3 cellular contexts compared by ENCODE assay signal in the genomic region with DNA sequence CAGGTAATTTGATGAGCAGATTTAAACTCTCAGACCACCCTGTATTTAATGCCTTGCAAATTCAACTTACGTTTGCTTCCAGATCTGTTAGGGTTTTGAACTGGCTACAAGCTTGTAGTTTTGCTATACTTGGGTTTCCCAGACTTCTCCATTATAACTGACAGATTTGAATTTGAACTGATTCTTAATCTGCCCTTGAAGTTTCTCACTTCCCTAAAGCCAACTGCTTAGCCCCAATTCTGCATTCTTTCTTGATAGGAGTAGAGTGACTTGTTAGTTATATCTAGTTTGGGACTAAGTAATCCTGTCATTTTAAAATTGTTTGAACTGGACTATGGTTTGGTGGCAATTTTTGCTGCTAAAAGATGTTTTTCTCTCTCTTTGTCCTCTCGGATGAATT.
TF ChIP-seq lines count a peak whose summit lies in the region.

No MANE protein-coding gene starts in this region.

TF ChIP-seq in SK-N-SH, 30 proteins besides CTCF, POLR2A, EP300 and RAD21 (continues in another document):
- TF ChIP-seq SMC3 (IDR thresholded peaks at IDR 0.05; ENCODE audit: low read depth, low read length) (no peak), SIN3A (IDR thresholded peaks at IDR 0.05; ENCODE audit: borderline replicate concordance, low read depth, low read length) (no peak), RFX5 (IDR thresholded peaks at IDR 0.05; ENCODE audit: low read length) (no peak), POLR2AphosphoS5 (IDR thresholded peaks at IDR 0.05; ENCODE audit: low read depth, low read length) (no peak), GABPA (IDR thresholded peaks at IDR 0.05; ENCODE audit: low read depth) (no peak), MEF2A (IDR thresholded peaks at IDR 0.05; ENCODE audit: borderline replicate concordance, low read depth) (no peak), CHD2 (IDR thresholded peaks at IDR 0.05; ENCODE audit: low read length, partially characterized antibody) (no peak), NFIC (IDR thresholded peaks at IDR 0.05; ENCODE audit: borderline replicate concordance) (no peak), FOXJ3 (CRISPR knock-in tag; IDR thresholded peaks at IDR 0.05) (no peak), YY1 (IDR thresholded peaks at IDR 0.05; ENCODE audit: low read depth) (no peak), RXRA (IDR thresholded peaks at IDR 0.05; ENCODE audit: borderline replicate concordance, low read depth) (no peak)
- TF ChIP-seq, protein P1, sequence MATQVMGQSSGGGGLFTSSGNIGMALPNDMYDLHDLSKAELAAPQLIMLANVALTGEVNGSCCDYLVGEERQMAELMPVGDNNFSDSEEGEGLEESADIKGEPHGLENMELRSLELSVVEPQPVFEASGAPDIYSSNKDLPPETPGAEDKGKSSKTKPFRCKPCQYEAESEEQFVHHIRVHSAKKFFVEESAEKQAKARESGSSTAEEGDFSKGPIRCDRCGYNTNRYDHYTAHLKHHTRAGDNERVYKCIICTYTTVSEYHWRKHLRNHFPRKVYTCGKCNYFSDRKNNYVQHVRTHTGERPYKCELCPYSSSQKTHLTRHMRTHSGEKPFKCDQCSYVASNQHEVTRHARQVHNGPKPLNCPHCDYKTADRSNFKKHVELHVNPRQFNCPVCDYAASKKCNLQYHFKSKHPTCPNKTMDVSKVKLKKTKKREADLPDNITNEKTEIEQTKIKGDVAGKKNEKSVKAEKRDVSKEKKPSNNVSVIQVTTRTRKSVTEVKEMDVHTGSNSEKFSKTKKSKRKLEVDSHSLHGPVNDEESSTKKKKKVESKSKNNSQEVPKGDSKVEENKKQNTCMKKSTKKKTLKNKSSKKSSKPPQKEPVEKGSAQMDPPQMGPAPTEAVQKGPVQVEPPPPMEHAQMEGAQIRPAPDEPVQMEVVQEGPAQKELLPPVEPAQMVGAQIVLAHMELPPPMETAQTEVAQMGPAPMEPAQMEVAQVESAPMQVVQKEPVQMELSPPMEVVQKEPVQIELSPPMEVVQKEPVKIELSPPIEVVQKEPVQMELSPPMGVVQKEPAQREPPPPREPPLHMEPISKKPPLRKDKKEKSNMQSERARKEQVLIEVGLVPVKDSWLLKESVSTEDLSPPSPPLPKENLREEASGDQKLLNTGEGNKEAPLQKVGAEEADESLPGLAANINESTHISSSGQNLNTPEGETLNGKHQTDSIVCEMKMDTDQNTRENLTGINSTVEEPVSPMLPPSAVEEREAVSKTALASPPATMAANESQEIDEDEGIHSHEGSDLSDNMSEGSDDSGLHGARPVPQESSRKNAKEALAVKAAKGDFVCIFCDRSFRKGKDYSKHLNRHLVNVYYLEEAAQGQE (IDR thresholded peaks at IDR 0.05; ENCODE audit: low read depth, low read length), result no peak
- TF ChIP-seq, protein P2, sequence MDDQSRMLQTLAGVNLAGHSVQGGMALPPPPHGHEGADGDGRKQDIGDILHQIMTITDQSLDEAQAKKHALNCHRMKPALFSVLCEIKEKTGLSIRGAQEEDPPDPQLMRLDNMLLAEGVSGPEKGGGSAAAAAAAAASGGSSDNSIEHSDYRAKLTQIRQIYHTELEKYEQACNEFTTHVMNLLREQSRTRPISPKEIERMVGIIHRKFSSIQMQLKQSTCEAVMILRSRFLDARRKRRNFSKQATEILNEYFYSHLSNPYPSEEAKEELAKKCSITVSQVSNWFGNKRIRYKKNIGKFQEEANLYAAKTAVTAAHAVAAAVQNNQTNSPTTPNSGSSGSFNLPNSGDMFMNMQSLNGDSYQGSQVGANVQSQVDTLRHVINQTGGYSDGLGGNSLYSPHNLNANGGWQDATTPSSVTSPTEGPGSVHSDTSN (IDR thresholded peaks at IDR 0.05), result no peak
- TF ChIP-seq, protein P3, sequence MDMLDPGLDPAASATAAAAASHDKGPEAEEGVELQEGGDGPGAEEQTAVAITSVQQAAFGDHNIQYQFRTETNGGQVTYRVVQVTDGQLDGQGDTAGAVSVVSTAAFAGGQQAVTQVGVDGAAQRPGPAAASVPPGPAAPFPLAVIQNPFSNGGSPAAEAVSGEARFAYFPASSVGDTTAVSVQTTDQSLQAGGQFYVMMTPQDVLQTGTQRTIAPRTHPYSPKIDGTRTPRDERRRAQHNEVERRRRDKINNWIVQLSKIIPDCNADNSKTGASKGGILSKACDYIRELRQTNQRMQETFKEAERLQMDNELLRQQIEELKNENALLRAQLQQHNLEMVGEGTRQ (IDR thresholded peaks at IDR 0.05; ENCODE audit: borderline replicate concordance, low read depth, low read length), result no peak
- TF ChIP-seq, protein P4, sequence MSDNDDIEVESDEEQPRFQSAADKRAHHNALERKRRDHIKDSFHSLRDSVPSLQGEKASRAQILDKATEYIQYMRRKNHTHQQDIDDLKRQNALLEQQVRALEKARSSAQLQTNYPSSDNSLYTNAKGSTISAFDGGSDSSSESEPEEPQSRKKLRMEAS (IDR thresholded peaks at IDR 0.05; ENCODE audit: low read depth), result no peak

TF ChIP-seq in SK-N-SH treated with all-trans-retinoic acid at 6 μM for 48 hours, 23 proteins besides CTCF, POLR2A, EP300 and RAD21:
- no peak for TF ChIP-seq TCF4 (CRISPR knock-in tag; IDR thresholded peaks at IDR 0.05; ENCODE audit: borderline replicate concordance)
- no peak for TF ChIP-seq CSDC2 (CRISPR knock-in tag; IDR thresholded peaks at IDR 0.05)
- TF ChIP-seq, protein P5, sequence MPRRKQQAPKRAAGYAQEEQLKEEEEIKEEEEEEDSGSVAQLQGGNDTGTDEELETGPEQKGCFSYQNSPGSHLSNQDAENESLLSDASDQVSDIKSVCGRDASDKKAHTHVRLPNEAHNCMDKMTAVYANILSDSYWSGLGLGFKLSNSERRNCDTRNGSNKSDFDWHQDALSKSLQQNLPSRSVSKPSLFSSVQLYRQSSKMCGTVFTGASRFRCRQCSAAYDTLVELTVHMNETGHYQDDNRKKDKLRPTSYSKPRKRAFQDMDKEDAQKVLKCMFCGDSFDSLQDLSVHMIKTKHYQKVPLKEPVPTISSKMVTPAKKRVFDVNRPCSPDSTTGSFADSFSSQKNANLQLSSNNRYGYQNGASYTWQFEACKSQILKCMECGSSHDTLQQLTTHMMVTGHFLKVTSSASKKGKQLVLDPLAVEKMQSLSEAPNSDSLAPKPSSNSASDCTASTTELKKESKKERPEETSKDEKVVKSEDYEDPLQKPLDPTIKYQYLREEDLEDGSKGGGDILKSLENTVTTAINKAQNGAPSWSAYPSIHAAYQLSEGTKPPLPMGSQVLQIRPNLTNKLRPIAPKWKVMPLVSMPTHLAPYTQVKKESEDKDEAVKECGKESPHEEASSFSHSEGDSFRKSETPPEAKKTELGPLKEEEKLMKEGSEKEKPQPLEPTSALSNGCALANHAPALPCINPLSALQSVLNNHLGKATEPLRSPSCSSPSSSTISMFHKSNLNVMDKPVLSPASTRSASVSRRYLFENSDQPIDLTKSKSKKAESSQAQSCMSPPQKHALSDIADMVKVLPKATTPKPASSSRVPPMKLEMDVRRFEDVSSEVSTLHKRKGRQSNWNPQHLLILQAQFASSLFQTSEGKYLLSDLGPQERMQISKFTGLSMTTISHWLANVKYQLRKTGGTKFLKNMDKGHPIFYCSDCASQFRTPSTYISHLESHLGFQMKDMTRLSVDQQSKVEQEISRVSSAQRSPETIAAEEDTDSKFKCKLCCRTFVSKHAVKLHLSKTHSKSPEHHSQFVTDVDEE (CRISPR knock-in tag; IDR thresholded peaks at IDR 0.05), result no peak
- TF ChIP-seq ZFP30 (CRISPR knock-in tag; IDR thresholded peaks at IDR 0.05), result no peak
- TF ChIP-seq, protein P6, sequence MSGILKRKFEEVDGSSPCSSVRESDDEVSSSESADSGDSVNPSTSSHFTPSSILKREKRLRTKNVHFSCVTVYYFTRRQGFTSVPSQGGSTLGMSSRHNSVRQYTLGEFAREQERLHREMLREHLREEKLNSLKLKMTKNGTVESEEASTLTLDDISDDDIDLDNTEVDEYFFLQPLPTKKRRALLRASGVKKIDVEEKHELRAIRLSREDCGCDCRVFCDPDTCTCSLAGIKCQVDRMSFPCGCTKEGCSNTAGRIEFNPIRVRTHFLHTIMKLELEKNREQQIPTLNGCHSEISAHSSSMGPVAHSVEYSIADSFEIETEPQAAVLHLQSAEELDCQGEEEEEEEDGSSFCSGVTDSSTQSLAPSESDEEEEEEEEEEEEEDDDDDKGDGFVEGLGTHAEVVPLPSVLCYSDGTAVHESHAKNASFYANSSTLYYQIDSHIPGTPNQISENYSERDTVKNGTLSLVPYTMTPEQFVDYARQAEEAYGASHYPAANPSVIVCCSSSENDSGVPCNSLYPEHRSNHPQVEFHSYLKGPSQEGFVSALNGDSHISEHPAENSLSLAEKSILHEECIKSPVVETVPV (CRISPR knock-in tag; IDR thresholded peaks at IDR 0.05), result no peak
- TF ChIP-seq PPARA (CRISPR knock-in tag; IDR thresholded peaks at IDR 0.05; ENCODE audit: borderline replicate concordance), result no peak
- TF ChIP-seq ZFP3 (CRISPR knock-in tag; IDR thresholded peaks at IDR 0.05), result no peak
- no peak for TF ChIP-seq OSR1 (CRISPR knock-in tag; IDR thresholded peaks at IDR 0.05)
- TF ChIP-seq RARB (CRISPR knock-in tag; IDR thresholded peaks at IDR 0.05), result no peak
- TF ChIP-seq BACH2 (CRISPR knock-in tag; IDR thresholded peaks at IDR 0.05; ENCODE audit: borderline replicate concordance), result no peak
- no peak for TF ChIP-seq ZNF565 (CRISPR knock-in tag; conservative IDR thresholded peaks at IDR 0.05; ENCODE audit: low read depth)
- TF ChIP-seq, protein P7, sequence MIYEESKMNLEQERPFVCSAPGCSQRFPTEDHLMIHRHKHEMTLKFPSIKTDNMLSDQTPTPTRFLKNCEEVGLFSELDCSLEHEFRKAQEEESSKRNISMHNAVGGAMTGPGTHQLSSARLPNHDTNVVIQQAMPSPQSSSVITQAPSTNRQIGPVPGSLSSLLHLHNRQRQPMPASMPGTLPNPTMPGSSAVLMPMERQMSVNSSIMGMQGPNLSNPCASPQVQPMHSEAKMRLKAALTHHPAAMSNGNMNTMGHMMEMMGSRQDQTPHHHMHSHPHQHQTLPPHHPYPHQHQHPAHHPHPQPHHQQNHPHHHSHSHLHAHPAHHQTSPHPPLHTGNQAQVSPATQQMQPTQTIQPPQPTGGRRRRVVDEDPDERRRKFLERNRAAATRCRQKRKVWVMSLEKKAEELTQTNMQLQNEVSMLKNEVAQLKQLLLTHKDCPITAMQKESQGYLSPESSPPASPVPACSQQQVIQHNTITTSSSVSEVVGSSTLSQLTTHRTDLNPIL (CRISPR knock-in tag; IDR thresholded peaks at IDR 0.05; ENCODE audit: low read depth), result no peak
- TF ChIP-seq GLIS3 (CRISPR knock-in tag; IDR thresholded peaks at IDR 0.05), result no peak
TF ChIP-seq in SK-N-SH treated with all-trans-retinoic acid at 6 μM for 48 hours: peak in this region for 0.

TF ChIP-seq in GM12878, 131 proteins besides CTCF, POLR2A, EP300 and RAD21:
- TF ChIP-seq, protein P8, sequence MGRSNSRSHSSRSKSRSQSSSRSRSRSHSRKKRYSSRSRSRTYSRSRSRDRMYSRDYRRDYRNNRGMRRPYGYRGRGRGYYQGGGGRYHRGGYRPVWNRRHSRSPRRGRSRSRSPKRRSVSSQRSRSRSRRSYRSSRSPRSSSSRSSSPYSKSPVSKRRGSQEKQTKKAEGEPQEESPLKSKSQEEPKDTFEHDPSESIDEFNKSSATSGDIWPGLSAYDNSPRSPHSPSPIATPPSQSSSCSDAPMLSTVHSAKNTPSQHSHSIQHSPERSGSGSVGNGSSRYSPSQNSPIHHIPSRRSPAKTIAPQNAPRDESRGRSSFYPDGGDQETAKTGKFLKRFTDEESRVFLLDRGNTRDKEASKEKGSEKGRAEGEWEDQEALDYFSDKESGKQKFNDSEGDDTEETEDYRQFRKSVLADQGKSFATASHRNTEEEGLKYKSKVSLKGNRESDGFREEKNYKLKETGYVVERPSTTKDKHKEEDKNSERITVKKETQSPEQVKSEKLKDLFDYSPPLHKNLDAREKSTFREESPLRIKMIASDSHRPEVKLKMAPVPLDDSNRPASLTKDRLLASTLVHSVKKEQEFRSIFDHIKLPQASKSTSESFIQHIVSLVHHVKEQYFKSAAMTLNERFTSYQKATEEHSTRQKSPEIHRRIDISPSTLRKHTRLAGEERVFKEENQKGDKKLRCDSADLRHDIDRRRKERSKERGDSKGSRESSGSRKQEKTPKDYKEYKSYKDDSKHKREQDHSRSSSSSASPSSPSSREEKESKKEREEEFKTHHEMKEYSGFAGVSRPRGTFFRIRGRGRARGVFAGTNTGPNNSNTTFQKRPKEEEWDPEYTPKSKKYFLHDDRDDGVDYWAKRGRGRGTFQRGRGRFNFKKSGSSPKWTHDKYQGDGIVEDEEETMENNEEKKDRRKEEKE (IDR thresholded peaks at IDR 0.05), result no peak
- TF ChIP-seq SPI1 (IDR thresholded peaks at IDR 0.05; ENCODE audit: borderline replicate concordance, insufficient read depth, low read depth, low read length), result peak; percentile 66; the same call in 1 of the 2 replicates
